Comparison of ENCODE assay signal across 8 cellular contexts in the genomic region with DNA sequence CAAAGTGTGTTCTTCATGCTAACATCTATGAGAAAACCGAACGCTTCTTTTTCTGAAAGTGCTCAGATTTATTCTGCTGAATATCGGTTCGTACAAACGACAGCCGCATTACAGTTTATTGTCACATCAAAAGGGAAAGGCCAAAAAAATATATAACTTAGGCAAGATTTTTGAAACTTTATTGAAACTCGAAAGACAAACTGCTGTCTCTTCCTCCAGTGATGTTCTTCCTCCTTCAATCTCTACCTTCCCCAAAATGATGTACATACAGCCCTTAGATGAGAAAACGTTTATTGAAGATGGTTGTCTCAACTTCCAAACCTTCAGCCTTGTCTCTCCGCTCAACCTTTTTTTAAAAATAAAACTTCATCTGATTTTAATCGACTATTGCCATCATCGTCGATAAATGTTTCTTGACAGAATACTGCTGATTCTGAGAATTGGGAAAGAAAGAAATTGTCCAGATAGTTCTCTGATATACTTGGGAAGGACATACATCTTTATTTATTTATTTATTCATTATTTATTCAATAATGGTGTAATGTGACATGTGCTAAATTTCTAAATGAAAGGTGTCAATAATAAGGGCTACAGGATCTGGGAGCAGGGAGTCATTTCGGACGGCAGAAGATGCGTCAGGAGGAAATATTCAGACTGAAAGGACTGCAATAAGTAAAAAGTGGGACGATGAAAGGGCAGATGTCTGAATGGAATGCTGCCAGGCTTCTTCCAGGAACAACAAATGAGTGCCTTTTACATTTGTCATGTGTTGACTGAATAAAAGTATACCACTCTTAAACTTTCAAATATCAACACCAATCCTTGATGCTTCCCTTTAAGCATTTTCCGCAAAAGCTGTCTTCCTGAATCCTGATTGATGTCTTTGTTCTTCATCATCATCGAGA. TPM values are rescaled to one million over a fixed set of nuclear protein-coding genes. Genes with fewer than 3 reads are reported as not detected.
DNase-seq lines count a peak whose midpoint lies in the region; ATAC-seq and TF ChIP-seq lines count a peak whose summit lies in the region.

No MANE protein-coding gene starts in this region.

- H2AFZ ChIP-seq in fibroblast of lung (ENCODE audit: low read length) = peak overlapping the region; percentile 93

- H3K36me3 ChIP-seq in SK-N-MC (ENCODE audit: insufficient read depth, low read length) (0 out of 2 replicates have a peak, but pooled peaks cover 3% of the 10 kb centered on the region), fibroblast of lung (ENCODE audit: control insufficient read depth, insufficient read depth, low read length) (no peaks in the 10 kb centered on the region)

- H3K4me1 ChIP-seq in fibroblast of lung (ENCODE audit: control insufficient read depth, extremely low read depth, insufficient read depth, low read length) = no peaks in the 10 kb centered on the region

- no peaks in the 10 kb centered on the region for H3K27me3 ChIP-seq in fibroblast of lung (ENCODE audit: control insufficient read depth, insufficient read depth, low read length)

- H3K27ac ChIP-seq in SK-N-MC (no peak overlapping the region), fibroblast of lung (ENCODE audit: insufficient read depth, low read length) (peak overlapping the region; percentile 60)

- H4K20me1 ChIP-seq in fibroblast of lung (ENCODE audit: control insufficient read depth, extremely low read depth, insufficient read depth, low read length) = no peaks in the 10 kb centered on the region

- no peaks in the 10 kb centered on the region for H3K9me3 ChIP-seq in SK-N-MC (ENCODE audit: low read depth, low read length)
- H3K9me3 ChIP-seq in fibroblast of lung (ENCODE audit: control insufficient read depth, insufficient read depth, low read depth, low read length) = no peaks in the 10 kb centered on the region

- ATAC-seq in GM18520 (IDR thresholded peaks at IDR 0.05; ENCODE audit: unreplicated experiment) = no peak

- H3K4me3 ChIP-seq in GM12865 (ENCODE audit: low read depth, low read length) = peak overlapping the region; percentile 85
- H3K4me3 ChIP-seq in SK-N-MC = peak overlapping the region; percentile 80
- H3K4me3 ChIP-seq in fibroblast of lung (replicated peaks in 1 of 4; ENCODE audit: control extremely low read depth in 1 of 4, insufficient read depth in 1 of 4, low read depth in 3 of 4, low read length in 4 of 4) = peak overlapping the region; percentile 69 to 90 (median 78)
- H3K4me3 ChIP-seq in retinal pigment epithelial cell (ENCODE audit: low read length) = peak overlapping the region; percentile 75

- H3K79me2 ChIP-seq in fibroblast of lung (ENCODE audit: control insufficient read depth, insufficient read depth, low read length) = peaks cover 2% of the 10 kb centered on the region

- no peak for TF ChIP-seq CTCF in GM12865 (IDR thresholded peaks at IDR 0.05; ENCODE audit: insufficient read depth, low read depth, low read length, missing control alignments)
- no peak for TF ChIP-seq CTCF in fibroblast of lung (conservative IDR thresholded peaks at IDR 0.05 in 1 of 2, IDR thresholded peaks at IDR 0.05 in 1 of 2; ENCODE audit: low read depth in 1 of 2, low read length in 2 of 2)
- no peak for TF ChIP-seq CTCF in retinal pigment epithelial cell (conservative IDR thresholded peaks at IDR 0.05; ENCODE audit: low read depth, low read length)

- no peak for DNase-seq in GM12865 (ENCODE audit: low read depth)
- DNase-seq in SK-N-MC (ENCODE audit: low read depth, low spot score) = no peak
- DNase-seq in fibroblast of lung (ENCODE audit: low read depth in 2 of 2) = peak in 1 of 2 donors; percentile 29
- no peak for DNase-seq in retinal pigment epithelial cell (ENCODE audit: low read depth)
- no peak for DNase-seq in NCI-H748 treated with DMSO at 0.1 percent for 48 hours (lab: John Stamatoyannopoulos, UW)
- DNase-seq in retina = no peak
- DNase-seq in stimulated activated CD4-positive, alpha-beta T cell treated with anti-CD3 and anti-CD28 coated beads, Interleukin-2, amount 100 ng/mL, for 48 hours = no peak

- H3K4me2 ChIP-seq in fibroblast of lung (ENCODE audit: extremely low read depth, insufficient read depth, low read length) = peak overlapping the region; percentile 90

- peak overlapping the region; percentile 69 for H3K9ac ChIP-seq in SK-N-MC (ENCODE audit: insufficient read length)
- peak overlapping the region; percentile 56 for H3K9ac ChIP-seq in fibroblast of lung (ENCODE audit: insufficient read depth, low read length)

RNA-seq across cellular contexts. Expression of a gene that starts 0.8 kb away (rescaled TPM):
- 12.4 and 12.8 TPM in 2 replicates for total RNA-seq in fibroblast of lung
- 5.0 and 7.4 TPM in 2 replicates for polyA plus RNA-seq in fibroblast of lung
- polyA plus RNA-seq in fibroblast of lung (2012) = 2.6 and 3.6 TPM in 2 replicates
- polyA minus RNA-seq in fibroblast of lung (ENCODE audit: low replicate concordance) = 0.26 and 1.6 TPM in 2 replicates
